ENCODE assay signal across 25 cellular contexts in the genomic region with DNA sequence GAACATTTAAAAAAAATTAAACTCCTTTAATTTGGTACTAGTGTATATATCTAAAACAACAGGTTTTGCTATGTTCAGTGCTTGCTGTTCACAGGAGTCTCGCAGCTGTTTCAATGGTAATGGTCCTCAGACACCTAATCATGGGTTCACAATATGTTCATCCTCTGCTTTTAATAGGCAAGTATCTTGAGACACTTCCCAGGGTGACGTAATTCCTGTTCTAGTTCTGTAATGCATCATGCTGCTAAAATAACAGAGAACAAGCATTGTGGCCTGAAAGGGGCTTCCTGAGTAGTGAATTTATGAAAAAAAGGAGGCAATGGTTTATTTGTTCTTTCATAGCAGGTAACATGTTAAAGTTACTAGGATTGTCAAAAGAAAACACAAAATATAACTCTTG.
"Had no signal": no experiment of that assay in that cellular context is flagged by ENCODE, and none has a peak within 500 bp of the region (broad histone marks: within the 10 kb centered on the region; RNA-seq: fewer than 3 reads in every experiment).

No MANE protein-coding gene starts in this region.

- DNase-seq: activated CD4-positive, alpha-beta T cell treated with anti-CD3 and anti-CD28 coated beads for 48 hours; activated CD4-positive, alpha-beta T cell treated with anti-CD3 and anti-CD28 coated beads, Interleukin-2, amount 50 U/mL, for 4 hours; activated CD4-positive, CD25-positive, alpha-beta regulatory T cell treated with anti-CD3 and anti-CD28 coated beads, Interleukin-2, amount 50 U/mL, for 72 hours; activated CD8-positive, alpha-beta memory T cell treated with anti-CD3 and anti-CD28 coated beads, Interleukin-2, amount 50 U/mL, for 48 hours; activated CD8-positive, alpha-beta T cell treated with anti-CD3 and anti-CD28 coated beads, Interleukin-2, amount 10 ng/mL, durations not matched to agents 7 days and 5 days; activated naive CD4-positive, alpha-beta T cell treated with anti-CD3 and anti-CD28 coated beads, Interleukin-2, amount 50 U/mL, for 16 hours; activated naive CD8-positive, alpha-beta T cell treated with anti-CD3 and anti-CD28 coated beads, Interleukin-2, amount 10 ng/mL, durations not matched to agents 7 days and 5 days; activated T-cell treated with anti-CD3 and anti-CD28 coated beads, Interleukin-2, amount 50 U/mL, for 1 hour; adrenal gland; anterior cingulate cortex; cerebellar nuclear complex; KG1; NCI-H1092 treated with DMSO at 0.1 percent for 48 hours; NCI-H1417 treated with DMSO at 0.1 percent for 48 hours; NCI-H1694; NCI-H2029; NCI-H345; NCI-H510A; NCI-H526 treated with DMSO at 0.1 percent for 48 hours; NK-92 treated with Interleukin-12 subunit alpha and Interleukin-12 subunit beta, amount 100 ng/mL, for 24 hours; PC-9; SK-N-SH; SW 1271 had no signal

- H3K4me3 ChIP-seq: adrenal gland, PC-9, SJCRH30 had no signal

- ATAC-seq: activated CD8-positive, alpha-beta T cell treated with anti-CD3 and anti-CD28 coated beads, Interleukin-2, amount 10 ng/mL, durations not matched to agents 7 days and 5 days; WTC11 had no signal
